Comparison of ENCODE assay signal across 27 cellular contexts in genomic region chr5:126004636-126005035, GRCh38.
DNase-seq lines count a peak whose midpoint lies in the region; ATAC-seq and TF ChIP-seq lines count a peak whose summit lies in the region.
"Had no signal": no experiment of that assay in that cellular context is flagged by ENCODE, and none has a peak within 500 bp of the region (broad histone marks: within the 10 kb centered on the region; RNA-seq: fewer than 3 reads in every experiment).

No MANE protein-coding gene starts in this region.

- TF ChIP-seq CTCF in A673 (conservative IDR thresholded peaks at IDR 0.05; ENCODE audit: low read depth, low read length): no peak
- no peak for TF ChIP-seq CTCF in fibroblast of villous mesenchyme (IDR thresholded peaks at IDR 0.05; ENCODE audit: insufficient read depth, low read depth, low read length)
- no peak for TF ChIP-seq CTCF in gastroesophageal sphincter (IDR thresholded peaks at IDR 0.05)

- H3K36me3 ChIP-seq in A673 (ENCODE audit: insufficient read depth, low read length, poor library complexity, severe bottlenecking) (no peaks in the 10 kb centered on the region), gastroesophageal sphincter (no peaks in the 10 kb centered on the region)
- H3K36me3 ChIP-seq: neutrophil, thoracic aorta had no signal

- TF ChIP-seq POLR2A in gastroesophageal sphincter (IDR thresholded peaks at IDR 0.05): no peak

- H3K27me3 ChIP-seq in A673 (replicated peaks; ENCODE audit: insufficient read depth, low read depth, low read length, poor library complexity) (no peaks in the 10 kb centered on the region), gastroesophageal sphincter (no peaks in the 10 kb centered on the region)
- H3K27me3 ChIP-seq: neutrophil had no signal

- H3K4me1 ChIP-seq in A673 (ENCODE audit: insufficient read depth, low read length, poor library complexity, severe bottlenecking): peaks cover 20% of the 10 kb centered on the region
- H3K4me1 ChIP-seq in gastroesophageal sphincter: peaks cover 10 to 33% (median 10%) of the 10 kb centered on the region in 3 donors
- H3K4me1 ChIP-seq: psoas muscle had no signal

- H3K9me3 ChIP-seq in A673 (ENCODE audit: low read depth, low read length, poor library complexity, severe bottlenecking): no peaks in the 10 kb centered on the region
- H3K9me3 ChIP-seq in gastroesophageal sphincter: no peaks in the 10 kb centered on the region
- H3K9me3 ChIP-seq: psoas muscle, thoracic aorta had no signal

- WGBS in gastroesophageal sphincter (ENCODE audit: low coverage in 1 of 2), 2 donors: 19 to 45% methylated on average over 2 of the region's 2 CpGs

- ATAC-seq in GM18873 (IDR thresholded peaks at IDR 0.05; ENCODE audit: low FRiP score, unreplicated experiment): no peak
- no peak for ATAC-seq in left colon
- ATAC-seq in gastroesophageal sphincter: no peak
- ATAC-seq: activated CD8-positive, alpha-beta memory T cell treated with anti-CD3 and anti-CD28 coated beads, Interleukin-2, amount 10 ng/mL, durations not matched to agents 7 days and 5 days; K562; psoas muscle; stimulated activated naive B cell treated with anti-CD40 and anti-IgM and Interleukin-4, amounts not matched to agents 10 μg/mL and 1 μg/mL and 100 μg/mL, for 72 hours had no signal

- TF ChIP-seq EP300 in gastroesophageal sphincter (IDR thresholded peaks at IDR 0.05): no peak

- intact Hi-C loops in A673 (cut with micrococcal nuclease; ENCODE audit: unreplicated experiment): no loop called here
- intact Hi-C loops in left colon (cut with DNase I, micrococcal nuclease): no loop called here

- no peak overlapping the region for H3K27ac ChIP-seq in A673 (ENCODE audit: low read depth, low read length, poor library complexity, severe bottlenecking)
- no peak overlapping the region for H3K27ac ChIP-seq in gastroesophageal sphincter
- H3K27ac ChIP-seq: neutrophil, psoas muscle, thoracic aorta had no signal

- DNase-seq in A673 (ENCODE audit: low spot score) (peak; percentile 10), DMS114 treated with DMSO at 0.1 percent for 48 hours (lab: John Stamatoyannopoulos, UW; ENCODE audit: unreplicated experiment) (peak; percentile 71), NCI-H82 (lab: John Stamatoyannopoulos, UW) (peak; percentile 98), fibroblast of villous mesenchyme (ENCODE audit: low read depth) (peak; percentile 27), left colon (no peak), NCI-H2081 treated with DMSO at 0.1 percent for 48 hours (lab: John Stamatoyannopoulos, UW) (no peak)
- DNase-seq: activated CD4-positive, alpha-beta T cell treated with anti-CD3 and anti-CD28 coated beads, Interleukin-2, amount 10 ng/mL, durations not matched to agents 7 days and 5 days; activated CD8-positive, alpha-beta memory T cell treated with anti-CD3 and anti-CD28 coated beads, Interleukin-2, amount 10 ng/mL, durations not matched to agents 7 days and 5 days; activated naive CD4-positive, alpha-beta T cell treated with anti-CD3 and anti-CD28 coated beads, Interleukin-2, amount 10 ng/mL, durations not matched to agents 7 days and 5 days; anterior cingulate cortex; caudate nucleus; CD4-positive, CD25-positive, alpha-beta regulatory T cell; dermis blood vessel endothelial cell; GF-D8; hypothalamus; NCI-H2029 treated with DMSO at 0.1 percent for 48 hours; NCI-H526 treated with DMSO at 0.1 percent for 48 hours; psoas muscle; SHP77; stimulated activated CD4-positive, alpha-beta T cell treated with anti-CD3 and anti-CD28 coated beads, Interleukin-2, amount 100 ng/mL, for 48 hours; stimulated activated naive B cell treated with anti-CD40 and anti-IgM and Interleukin-4, amounts not matched to agents 10 μg/mL and 1 μg/mL and 100 μg/mL, for 72 hours had no signal

- H3K4me3 ChIP-seq in A673 (ENCODE audit: low read depth, low read length, poor library complexity, severe bottlenecking): no peak overlapping the region
- no peak overlapping the region for H3K4me3 ChIP-seq in fibroblast of villous mesenchyme (ENCODE audit: low read depth, low read length)
- no peak overlapping the region for H3K4me3 ChIP-seq in gastroesophageal sphincter
- H3K4me3 ChIP-seq: K562, psoas muscle, smooth muscle cell, thoracic aorta had no signal

- no TSS peak for BruUV-seq in A673 (replicated peaks; lab: Mats Ljungman, UMichigan)

- POLR2A ChIA-PET in A673 (lab: Charles Lee; ENCODE audit: low non-redundant PET): interaction anchor here (0.5 kb wide), 1 partner anchor 259 kb away, joined by 4 read pairs; no protein-coding TSS in a partner anchor

- CTCF ChIA-PET in A673 (lab: Charles Lee): no interaction called here

Comparison
In these comparisons a context has a peak if more than half of its experiments do, and no peak if none do; other contexts are left out.
1. DNase-seq: peak in A673 (single experiment), DMS114 treated with DMSO at 0.1 percent for 48 hours (single experiment), NCI-H82 (single experiment) and fibroblast of villous mesenchyme (single experiment); none in left colon (0 of 2) and NCI-H2081 treated with DMSO at 0.1 percent for 48 hours (single experiment).